Comparison of ENCODE assay signal across 1 cellular context in genomic region chr11:14345668-14346067, GRCh38.
TF ChIP-seq lines count a peak whose summit lies in the region.

No MANE protein-coding gene starts in this region.

TF ChIP-seq in GM23338, 12 proteins besides CTCF, POLR2A, EP300 and RAD21 (continued from another document):
- TF ChIP-seq ETS1 (IDR thresholded peaks at IDR 0.05), result no peak
- no peak for TF ChIP-seq NANOG (IDR thresholded peaks at IDR 0.05; ENCODE audit: borderline replicate concordance)
- no peak for TF ChIP-seq CREB1 (CRISPR knock-in tag; IDR thresholded peaks at IDR 0.05; ENCODE audit: low read depth)
- TF ChIP-seq ZNF462 (CRISPR knock-in tag; IDR thresholded peaks at IDR 0.05), result no peak
